Comparison of ENCODE assay signal across 10 cellular contexts in the genomic region with DNA sequence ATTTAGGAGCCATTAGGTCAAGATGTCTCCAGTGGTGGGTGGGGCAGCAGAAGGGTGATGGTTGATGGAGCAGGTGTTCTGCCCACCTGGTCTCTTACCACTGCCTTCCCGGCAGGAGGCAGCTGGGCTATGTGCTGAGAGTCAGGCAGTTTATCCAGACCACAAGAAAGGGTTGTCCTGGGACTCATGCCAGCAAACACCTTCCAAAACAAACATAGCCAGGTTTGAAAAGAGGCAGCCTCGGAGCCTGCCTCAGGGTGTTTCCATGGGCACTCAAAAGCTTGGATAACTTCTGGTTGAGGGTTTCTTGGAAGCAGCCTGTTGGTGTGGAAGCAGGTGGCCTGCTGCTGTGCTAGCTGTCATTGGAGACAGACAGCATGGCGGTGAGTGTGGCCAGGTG.
A peak's percentile ranks its signal among the peaks of the same experiment; 100 is the strongest.
DNase-seq lines count a peak whose midpoint lies in the region; ATAC-seq lines count a peak whose summit lies in the region.
"Had no signal": no experiment of that assay in that cellular context is flagged by ENCODE, and none has a peak within 500 bp of the region (broad histone marks: within the 10 kb centered on the region; RNA-seq: fewer than 3 reads in every experiment).

No MANE protein-coding gene starts in this region.

- H3K4me1 Mint-ChIP-seq in naive thymus-derived CD4-positive, alpha-beta T cell = no peaks in the 10 kb centered on the region

- no peaks in the 10 kb centered on the region for H3K36me3 Mint-ChIP-seq in naive thymus-derived CD4-positive, alpha-beta T cell

- no peak overlapping the region for H3K4me3 Mint-ChIP-seq in naive thymus-derived CD4-positive, alpha-beta T cell

- H3K4me1 ChIP-seq in naive thymus-derived CD4-positive, alpha-beta T cell (ENCODE audit: control insufficient read depth in 2 of 2, insufficient read depth in 2 of 2, low read length in 2 of 2) = no peaks in the 10 kb centered on the region
- H3K4me1 ChIP-seq: Peyer's patch had no signal

- H3K4me3 ChIP-seq in Jurkat, Clone E6-1 (ENCODE audit: low read length) = no peak overlapping the region
- no peak overlapping the region for H3K4me3 ChIP-seq in naive thymus-derived CD4-positive, alpha-beta T cell (ENCODE audit: low read length)
- H3K4me3 ChIP-seq: Peyer's patch had no signal

- ATAC-seq in GM19035 (IDR thresholded peaks at IDR 0.05; ENCODE audit: unreplicated experiment) = no peak
- ATAC-seq in naive thymus-derived CD4-positive, alpha-beta T cell = no peak

- intact Hi-C loops in naive thymus-derived CD4-positive, alpha-beta T cell (cut with micrococcal nuclease) = no loop called here

- no peak overlapping the region for H3K27ac ChIP-seq in epithelial cell of prostate
- H3K27ac ChIP-seq in naive thymus-derived CD4-positive, alpha-beta T cell (ENCODE audit: low read depth, low read length) = no peak overlapping the region

- POLR2A ChIA-PET in naive thymus-derived CD4-positive, alpha-beta T cell (lab: Charles Lee) = no interaction called here

- peak; percentile 15 for DNase-seq in Jurkat, Clone E6-1 (ENCODE audit: low read depth, low spot score)
- DNase-seq in NCI-H2196 treated with DMSO at 0.1 percent for 48 hours (lab: John Stamatoyannopoulos, UW; ENCODE audit: unreplicated experiment) = peak; percentile 96
- peak; percentile 46 for DNase-seq in epithelial cell of prostate (ENCODE audit: low read depth, low spot score)
- peak; percentile 43 for DNase-seq in renal cortical epithelial cell (ENCODE audit: low read depth)
- no peak for DNase-seq in putamen (ENCODE audit: low spot score)
- DNase-seq in cerebellar cortex (ENCODE audit: low spot score) = no peak
- no peak for DNase-seq in naive thymus-derived CD4-positive, alpha-beta T cell
- DNase-seq: activated CD4-positive, alpha-beta T cell treated with anti-CD3 and anti-CD28 coated beads for 1 hour; Peyer's patch had no signal

- H3K27me3 ChIP-seq in naive thymus-derived CD4-positive, alpha-beta T cell (ENCODE audit: control insufficient read depth in 2 of 2, insufficient read depth in 2 of 2, low read length in 2 of 2) = no peaks in the 10 kb centered on the region
- H3K27me3 ChIP-seq: Peyer's patch had no signal

- peaks cover 0 to 5% (median 2%) of the 10 kb centered on the region in 5 donors for H3K27me3 Mint-ChIP-seq in naive thymus-derived CD4-positive, alpha-beta T cell

- no peaks in the 10 kb centered on the region for H3K36me3 ChIP-seq in naive thymus-derived CD4-positive, alpha-beta T cell (ENCODE audit: control insufficient read depth in 2 of 3, insufficient read depth in 3 of 3, low read length in 3 of 3)
- H3K36me3 ChIP-seq: Peyer's patch had no signal

- peaks cover 0 to 7% (median 2%) of the 10 kb centered on the region in 11 donors for H3K9me3 Mint-ChIP-seq in naive thymus-derived CD4-positive, alpha-beta T cell

- no peaks in the 10 kb centered on the region for H3K9me3 ChIP-seq in naive thymus-derived CD4-positive, alpha-beta T cell (ENCODE audit: control insufficient read depth in 2 of 3, low read length in 3 of 3)
- H3K9me3 ChIP-seq: Peyer's patch had no signal

- H3K27ac Mint-ChIP-seq in naive thymus-derived CD4-positive, alpha-beta T cell = no peak overlapping the region

- CTCF ChIA-PET in naive thymus-derived CD4-positive, alpha-beta T cell (lab: Charles Lee) = no interaction called here

Comparison
In these comparisons a context has a peak if more than half of its experiments do, and no peak if none do; other contexts are left out.
1. DNase-seq: peak in Jurkat, Clone E6-1 (single experiment), NCI-H2196 treated with DMSO at 0.1 percent for 48 hours (single experiment), epithelial cell of prostate (single experiment) and renal cortical epithelial cell (single experiment); none in putamen (single experiment), cerebellar cortex (single experiment) and naive thymus-derived CD4-positive, alpha-beta T cell (0 of 9).